Comparison of ENCODE assay signal across 16 cellular contexts in genomic region chr15:75164625-75165024, GRCh38. TPM values are rescaled to one million over a fixed set of nuclear protein-coding genes. Genes with fewer than 3 reads are reported as not detected.
DNase-seq lines count a peak whose midpoint lies in the region; ATAC-seq, FAIRE-seq and TF ChIP-seq lines count a peak whose summit lies in the region.
"Had no signal": no experiment of that assay in that cellular context is flagged by ENCODE, and none has a peak within 500 bp of the region (broad histone marks: within the 10 kb centered on the region; RNA-seq: fewer than 3 reads in every experiment).

No MANE protein-coding gene starts in this region.

- BruUV-seq in GM12878 (replicated peaks; lab: Mats Ljungman, UMichigan): no TSS peak

- H3K79me2 ChIP-seq in OCI-LY3 (ENCODE audit: low read length) (no peaks in the 10 kb centered on the region), GM12878 (ENCODE audit: control insufficient read depth, insufficient read depth, low read length) (no peaks in the 10 kb centered on the region)

- DNase-seq in GM10248 (ENCODE audit: extremely low spot score) (peak; percentile 30), HAP-1 (ENCODE audit: low spot score in 2 of 2) (peak; percentile 49 to 70), GM12878 (ENCODE audit: low read depth, low spot score) (no peak), posterior cingulate gyrus (no peak), urothelium cell line (ENCODE audit: low spot score) (no peak), NCI-H2029 treated with DMSO at 0.1 percent for 48 hours (lab: John Stamatoyannopoulos, UW) (no peak)
- DNase-seq: AML-193; CD4-positive, alpha-beta T cell; NCI-H1092; NCI-H446; Right ventricle myocardium superior; T-helper 17 cell had no signal

- no peak for TF ChIP-seq CTCF in GM10248 (IDR thresholded peaks at IDR 0.05; ENCODE audit: control extremely low read depth, extremely low read depth, low read depth, missing control alignments)
- TF ChIP-seq CTCF in OCI-LY3 (IDR thresholded peaks at IDR 0.05; ENCODE audit: low read depth, low read length): no peak
- no peak for TF ChIP-seq CTCF in GM12878 (IDR thresholded peaks at IDR 0.05 in 2 of 3, conservative IDR thresholded peaks at IDR 0.05 in 1 of 3; ENCODE audit: control insufficient read depth in 2 of 3, extremely low read depth in 1 of 3, insufficient read depth in 1 of 3, low read depth in 3 of 3, low read length in 3 of 3)

- no peaks in the 10 kb centered on the region for H4K20me1 ChIP-seq in OCI-LY3 (ENCODE audit: insufficient read depth, low read length)
- no peaks in the 10 kb centered on the region for H4K20me1 ChIP-seq in GM12878 (ENCODE audit: control insufficient read depth, insufficient read depth)

- in situ Hi-C loops in HAP-1 (cut with MboI; ENCODE audit: low sequenced_read_pairs) (no loop called here), GM12878 (cut with MboI) (no loop called here)

- H3K27ac ChIP-seq in OCI-LY3 (ENCODE audit: low read length) (no peak overlapping the region), GM12878 (ENCODE audit: control insufficient read depth, insufficient read depth) (no peak overlapping the region)
- H3K27ac ChIP-seq: Peyer's patch had no signal

- no peaks in the 10 kb centered on the region for H3K36me3 ChIP-seq in HAP-1 (replicated peaks)
- no peaks in the 10 kb centered on the region for H3K36me3 ChIP-seq in OCI-LY3 (replicated peaks; ENCODE audit: low read depth, low read length)
- H3K36me3 ChIP-seq in GM12878 (ENCODE audit: control insufficient read depth in 2 of 2, insufficient read depth in 2 of 2, low read length in 1 of 2): no peaks in the 10 kb centered on the region
- H3K36me3 ChIP-seq: Peyer's patch had no signal

- SMC1A ChIA-PET in GM12878 (lab: Charles Lee; ENCODE audit: uncharacterized antibody, unreplicated experiment): interaction anchor here (1.2 kb wide), 1 partner anchor 73 kb away, joined by 3 read pairs; no protein-coding TSS in a partner anchor

- 29% methylated on average over 3 of the region's 3 CpGs for WGBS in GM12878 (ENCODE audit: insufficient coverage, insufficient replicate concordance, low lambda C conversion rate, missing lambda C conversion rate)

- H2AFZ ChIP-seq in OCI-LY3 (ENCODE audit: low read depth, low read length) (no peak overlapping the region), GM12878 (ENCODE audit: control insufficient read depth, low read depth, low read length) (no peak overlapping the region)

- intact Hi-C loops in GM12878 (cut with micrococcal nuclease; ENCODE audit: unreplicated experiment): no loop called here
- intact Hi-C loops in posterior cingulate gyrus (cut with DNase I): no loop called here

- no peaks in the 10 kb centered on the region; the same call in 1 of the 2 replicates for H3K27me3 ChIP-seq in HAP-1 (ENCODE audit: low read depth)
- peaks cover 25% of the 10 kb centered on the region for H3K27me3 ChIP-seq in OCI-LY3 (ENCODE audit: low read depth, low read length)
- no peaks in the 10 kb centered on the region for H3K27me3 ChIP-seq in GM12878 (replicated peaks in 1 of 2; ENCODE audit: control insufficient read depth in 2 of 2, insufficient read depth in 2 of 2, low read length in 1 of 2)
- H3K27me3 ChIP-seq: Peyer's patch had no signal

- CTCF ChIA-PET in GM10248 (lab: Yijun Ruan, JAX) (interaction anchor here (0.7 to 1.4 kb wide), 2 partner anchors 11 to 14 kb away, joined by 3 read pairs; no protein-coding TSS in a partner anchor), GM12878 (lab: Yijun Ruan, JAX) (no interaction called here)

- ATAC-seq in GM12878 (peak; percentile 63), HG03432 (IDR thresholded peaks at IDR 0.05; ENCODE audit: unreplicated experiment) (no peak)
- ATAC-seq: HCT116, T-helper 17 cell had no signal

- H3K4me2 ChIP-seq in OCI-LY3 (ENCODE audit: low read length): peak overlapping the region; percentile 65
- no peak overlapping the region for H3K4me2 ChIP-seq in GM12878 (ENCODE audit: control insufficient read depth, insufficient read depth)

- no peak for TF ChIP-seq EP300 in GM12878 (IDR thresholded peaks at IDR 0.05; ENCODE audit: borderline replicate concordance in 1 of 2, control insufficient read depth in 1 of 2, low read depth in 2 of 2, low read length in 2 of 2)

- TF ChIP-seq RAD21 in GM12878 (IDR thresholded peaks at IDR 0.05; ENCODE audit: insufficient read depth, low read depth, low read length): no peak

- TF ChIP-seq POLR2A in GM12878 (IDR thresholded peaks at IDR 0.05; ENCODE audit: low read depth, low read length): no peak

- H3K9me3 ChIP-seq in HAP-1 (0 out of 2 replicates have a peak, but pooled peaks cover 3% of the 10 kb centered on the region), OCI-LY3 (ENCODE audit: insufficient read depth, low read length) (0 out of 2 replicates have a peak, but pooled peaks cover 1% of the 10 kb centered on the region), GM12878 (replicated peaks; ENCODE audit: control insufficient read depth, insufficient read depth, low read length) (no peaks in the 10 kb centered on the region; the same call in 2 of the 3 replicates)
- H3K9me3 ChIP-seq: Peyer's patch had no signal

- POLR2A ChIA-PET in GM10248 (lab: Yijun Ruan, JAX): no interaction called here
- POLR2A ChIA-PET in GM12878 (lab: Charles Lee): interaction anchor here (0.6 kb wide), 1 partner anchor 231 kb away, joined by 3 read pairs; no protein-coding TSS in a partner anchor

- no peak overlapping the region for H3K9ac ChIP-seq in OCI-LY3 (ENCODE audit: low read length)
- no peak overlapping the region for H3K9ac ChIP-seq in GM12878 (ENCODE audit: control insufficient read depth, insufficient read depth, low read length)

- H3K4me3 ChIP-seq in HAP-1 (no peak overlapping the region), OCI-LY3 (ENCODE audit: low read length) (0 out of 2 replicates have a peak overlapping the region, but pooled peaks have one; percentile 25), GM12878 (no peak overlapping the region)
- H3K4me3 ChIP-seq: Peyer's patch had no signal

- peak; percentile 35 for FAIRE-seq in GM12878 (lab: Jason Lieb, UNC)
- FAIRE-seq in urothelium cell line (lab: Jason Lieb, UNC): no peak

- RAD21 ChIA-PET in GM12878 (lab: Charles Lee; ENCODE audit: unreplicated experiment): interaction anchor here (1.4 kb wide), 1 partner anchor 98 kb away, joined by 3 read pairs; no protein-coding TSS in a partner anchor

- H3K4me1 ChIP-seq in HAP-1: peaks cover 11% of the 10 kb centered on the region
- H3K4me1 ChIP-seq in OCI-LY3 (ENCODE audit: low read length): peaks cover 17% of the 10 kb centered on the region
- H3K4me1 ChIP-seq in GM12878 (ENCODE audit: control insufficient read depth, insufficient read depth, low read length): peaks cover 4% of the 10 kb centered on the region
- H3K4me1 ChIP-seq: Peyer's patch had no signal

TF ChIP-seq in GM12878, 131 proteins besides CTCF, POLR2A, EP300 and RAD21:
- TF ChIP-seq IKZF1 (conservative IDR thresholded peaks at IDR 0.05) (no peak), SPI1 (IDR thresholded peaks at IDR 0.05; ENCODE audit: borderline replicate concordance, insufficient read depth, low read depth, low read length) (peak; percentile 39; the same call in 1 of the 2 replicates), LARP7 (IDR thresholded peaks at IDR 0.05) (no peak)

RNA-seq across cellular contexts. Expression of gene C15orf39, which starts 37.1 kb away (rescaled TPM):
- 108 and 121 TPM in 2 replicates for total RNA-seq in GM12878 (2013; cell fraction: nucleolus; rRNA removed)
- total RNA-seq in GM12878 (2014; rRNA removed) (38.5 and 48.8 TPM in 2 replicates), GM12878 (2014; rRNA removed; fragmentation: Illumina TruSeq; extraction: Trizol) (15.2 and 18.1 TPM in 2 replicates), GM12878 (2021) (128 and 139 TPM in 2 replicates)
- polyA plus RNA-seq in GM12878 (2011; ENCODE audit: low read depth): 33.7 TPM
- polyA plus RNA-seq in GM12878 (2011; rRNA removed) (3.2 and 10.2 TPM in 2 replicates), GM12878 (2014; fragmentation: Illumina TruSeq; extraction: Trizol) (10.5 and 31.2 TPM in 2 replicates), GM12878 (2014; fragmentation: Nextera tagmentation; extraction: Ambion mirVana) (1 to 10 TPM; 2.3 to 4.9 TPM), GM12878 (2014; rRNA removed) (40.6 and 54.3 TPM in 2 replicates), GM12878 (2016; fragmentation: Nextera tagmentation; extraction: Ambion mirVana) (10 to 100 TPM; 34.7 to 39.0 TPM)
- polyA plus RNA-seq in GM12878 (2011; cell fraction: cytosol; rRNA removed): 15.1 and 18.0 TPM in 2 replicates
- polyA plus RNA-seq in GM12878 (2011; cell fraction: nucleus; rRNA removed): 44.7 and 61.7 TPM in 2 replicates
- polyA plus RNA-seq in GM12878 (2012): 64.9 and 75.4 TPM in 2 replicates
- polyA minus RNA-seq in GM12878 (2011; rRNA and poly(A)+ RNA removed): 29.1 and 50.3 TPM in 2 replicates
- polyA minus RNA-seq in GM12878 (2011; cell fraction: cytosol; rRNA and poly(A)+ RNA removed): 37.0 and 37.7 TPM in 2 replicates
- 39.8 and 79.0 TPM in 2 replicates for polyA minus RNA-seq in GM12878 (2011; cell fraction: nucleus; rRNA and poly(A)+ RNA removed)

Comparison
In these comparisons a context has a peak if more than half of its experiments do, and no peak if none do; other contexts are left out.
1. DNase-seq: peak in GM10248 (single experiment) and HAP-1 (2 of 2); none in GM12878 (single experiment), posterior cingulate gyrus (0 of 10), urothelium cell line (single experiment) and NCI-H2029 treated with DMSO at 0.1 percent for 48 hours (single experiment).